Comparison of ENCODE assay signal across 18 cellular contexts in the genomic region with DNA sequence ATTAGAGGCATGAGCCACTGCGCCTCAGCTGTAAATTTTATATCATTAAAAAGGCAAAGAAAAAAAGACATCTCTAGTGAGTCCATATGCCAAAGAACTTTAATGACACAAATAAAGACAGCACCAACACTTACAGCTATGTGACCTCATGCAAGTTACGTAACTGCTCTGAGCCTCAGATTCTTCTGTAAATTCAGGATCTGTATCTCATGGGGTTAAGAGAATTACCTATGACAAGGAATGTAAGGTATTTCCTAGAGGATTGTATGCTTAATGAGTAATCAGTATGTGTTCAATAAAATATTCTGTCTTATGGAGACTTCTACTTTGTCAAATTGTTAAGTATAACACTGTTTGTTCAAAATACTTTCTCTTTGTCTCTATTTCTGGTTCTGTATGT.
A peak's percentile ranks its signal among the peaks of the same experiment; 100 is the strongest.
DNase-seq lines count a peak whose midpoint lies in the region; ATAC-seq, FAIRE-seq and TF ChIP-seq lines count a peak whose summit lies in the region.
"Had no signal": no experiment of that assay in that cellular context is flagged by ENCODE, and none has a peak within 500 bp of the region (broad histone marks: within the 10 kb centered on the region; RNA-seq: fewer than 3 reads in every experiment).

No MANE protein-coding gene starts in this region.

- BruUV-seq in MCF 10A (replicated peaks; lab: Mats Ljungman, UMichigan) = no TSS peak
- no TSS peak for BruUV-seq in mammary epithelial cell (replicated peaks; lab: Mats Ljungman, UMichigan)
- BruUV-seq in Calu3 (replicated peaks; lab: Mats Ljungman, UMichigan) = no TSS peak

- H3K4me1 ChIP-seq in breast epithelium (no peaks in the 10 kb centered on the region), mammary epithelial cell (ENCODE audit: insufficient read depth, low read length) (peaks cover 14% of the 10 kb centered on the region), foreskin keratinocyte (peaks cover 5% of the 10 kb centered on the region)
- H3K4me1 ChIP-seq: BLaER1 treated with 17β-estradiol and CSF1 and Interleukin-3, amounts not matched to agents 10 nM and 100 nM had no signal

- H3K4me3 Mint-ChIP-seq in MCF 10A (ENCODE audit: unreplicated experiment) (no peak overlapping the region), Calu3 (ENCODE audit: low read depth, unreplicated experiment) (no peak overlapping the region)

- ATAC-seq in foreskin keratinocyte = no peak
- ATAC-seq: GM12878, K562 had no signal

- intact Hi-C loops in MCF 10A (cut with micrococcal nuclease) (no loop called here), breast epithelium (cut with DNase I; ENCODE audit: low total_unique reads) (no loop called here), mammary epithelial cell (cut with micrococcal nuclease) (no loop called here), Calu3 (cut with micrococcal nuclease; ENCODE audit: unreplicated experiment) (no loop called here)

- H3K4me1 Mint-ChIP-seq in MCF 10A (ENCODE audit: insufficient read depth, unreplicated experiment) (peaks cover 7% of the 10 kb centered on the region), Calu3 (ENCODE audit: low read depth, unreplicated experiment) (no peaks in the 10 kb centered on the region)

- in situ Hi-C loops in mammary epithelial cell (cut with MboI; ENCODE audit: low sequenced_read_pairs in 2 of 2) = no loop called here
- in situ Hi-C loops in KBM-7 (cut with MboI; ENCODE audit: low pct_unique_long_range_greater_than_20kb, low sequenced_read_pairs) = no loop called here

- H3K4me2 ChIP-seq in mammary epithelial cell (ENCODE audit: insufficient read depth, low read depth, low read length) = peak overlapping the region; percentile 16
- H3K4me2 ChIP-seq: BLaER1 treated with 17β-estradiol and CSF1 and Interleukin-3, amounts not matched to agents 10 nM and 100 nM had no signal

- no peaks in the 10 kb centered on the region for H3K9me3 ChIP-seq in breast epithelium
- no peaks in the 10 kb centered on the region for H3K9me3 ChIP-seq in mammary epithelial cell (replicated peaks; ENCODE audit: insufficient read depth, low read length)
- H3K9me3 ChIP-seq: MG63 had no signal

- H3K27me3 Mint-ChIP-seq in MCF 10A (ENCODE audit: insufficient read depth, unreplicated experiment) = no peaks in the 10 kb centered on the region
- no peaks in the 10 kb centered on the region for H3K27me3 Mint-ChIP-seq in Calu3 (ENCODE audit: unreplicated experiment)

- TF ChIP-seq CTCF in MCF 10A (IDR thresholded peaks at IDR 0.05; ENCODE audit: unreplicated experiment) (no peak), breast epithelium (IDR thresholded peaks at IDR 0.05) (no peak), mammary epithelial cell (conservative IDR thresholded peaks at IDR 0.05 in 1 of 2, IDR thresholded peaks at IDR 0.05 in 1 of 2; ENCODE audit: extremely low read depth in 1 of 2, insufficient read depth in 1 of 2, low read depth in 1 of 2, low read length in 2 of 2) (no peak), foreskin keratinocyte (conservative IDR thresholded peaks at IDR 0.05) (no peak), Calu3 (IDR thresholded peaks at IDR 0.05; ENCODE audit: unreplicated experiment) (no peak)

- dilution Hi-C loops in mammary epithelial cell (cut with HindIII; ENCODE audit: low sequenced_read_pairs) = no loop called here

- POLR2A ChIA-PET in MCF 10A (lab: Yijun Ruan, JAX) = interaction anchor here (0.6 kb wide), 1 partner anchor 260 kb away, joined by 3 read pairs; no protein-coding TSS in a partner anchor

- no peak for TF ChIP-seq POLR2A in breast epithelium (IDR thresholded peaks at IDR 0.05)

- no peaks in the 10 kb centered on the region for H4K20me1 ChIP-seq in mammary epithelial cell (ENCODE audit: insufficient read depth, low read length)
- H4K20me1 ChIP-seq: BLaER1 treated with 17β-estradiol and CSF1 and Interleukin-3, amounts not matched to agents 10 nM and 100 nM had no signal

- H3K79me2 ChIP-seq in mammary epithelial cell (ENCODE audit: insufficient read depth, low read length) = no peaks in the 10 kb centered on the region

- 81% methylated on average over 2 of the region's 2 CpGs for WGBS in mammary epithelial cell (ENCODE audit: low coverage, missing lambda C conversion rate)

- H3K4me3 ChIP-seq in breast epithelium (no peak overlapping the region), mammary epithelial cell (replicated peaks in 1 of 3; ENCODE audit: insufficient read depth in 1 of 3, low read depth in 2 of 3, low read length in 3 of 3) (no peak overlapping the region)
- H3K4me3 ChIP-seq: BLaER1 treated with 17β-estradiol and CSF1 and Interleukin-3, amounts not matched to agents 10 nM and 100 nM; GM12878; K562; MG63 had no signal

- H3K36me3 Mint-ChIP-seq in MCF 10A (ENCODE audit: insufficient read depth, unreplicated experiment) (no peaks in the 10 kb centered on the region), Calu3 (ENCODE audit: insufficient read depth, unreplicated experiment) (no peaks in the 10 kb centered on the region)

- H3K27me3 ChIP-seq in breast epithelium (no peaks in the 10 kb centered on the region), mammary epithelial cell (ENCODE audit: insufficient read depth, low read length) (no peaks in the 10 kb centered on the region), foreskin keratinocyte (no peaks in the 10 kb centered on the region)
- H3K27me3 ChIP-seq: BLaER1 treated with 17β-estradiol and CSF1 and Interleukin-3, amounts not matched to agents 10 nM and 100 nM; MG63 had no signal

- FAIRE-seq in urothelium cell line (lab: Jason Lieb, UNC) = peak; percentile 42
- FAIRE-seq: GM12878, GM18507, K562, RCC 7860 had no signal

- peak; percentile 16 for DNase-seq in MCF 10A (ENCODE audit: unreplicated experiment)
- no peak for DNase-seq in breast epithelium (ENCODE audit: low spot score in 2 of 2)
- peak; percentile 69 for DNase-seq in mammary epithelial cell
- peak; percentile 61 to 76 for DNase-seq in foreskin keratinocyte
- no peak for DNase-seq in urothelium cell line (ENCODE audit: low spot score)
- no peak for DNase-seq in activated CD4-positive, CD25-positive, alpha-beta regulatory T cell treated with anti-CD3 and anti-CD28 coated beads, Interleukin-2, amount 50 U/mL, for 72 hours
- no peak for DNase-seq in Calu3
- DNase-seq in KBM-7 = no peak
- DNase-seq: MG63, NCI-H1092 treated with DMSO at 0.1 percent for 48 hours, NCI-H1694, NCI-H510A had no signal

- CTCF ChIA-PET in MCF 10A (lab: Yijun Ruan, JAX) = no interaction called here
- CTCF ChIA-PET in mammary epithelial cell (lab: Charles Lee; ENCODE audit: low non-redundant PET) = no interaction called here
- CTCF ChIA-PET in Calu3 (lab: Charles Lee) = no interaction called here

- no peak overlapping the region for H3K27ac ChIP-seq in breast epithelium
- no peak overlapping the region for H3K27ac ChIP-seq in mammary epithelial cell (ENCODE audit: insufficient read depth, low read depth, low read length)
- no peak overlapping the region for H3K27ac ChIP-seq in foreskin keratinocyte
- H3K27ac ChIP-seq: 22Rv1; BLaER1 treated with 17β-estradiol and CSF1 and Interleukin-3, amounts not matched to agents 10 nM and 100 nM had no signal

- no peak overlapping the region for H3K9ac ChIP-seq in mammary epithelial cell (ENCODE audit: insufficient read depth, low read length)
- H3K9ac ChIP-seq: BLaER1 treated with 17β-estradiol and CSF1 and Interleukin-3, amounts not matched to agents 10 nM and 100 nM had no signal

- H3K9me3 Mint-ChIP-seq in MCF 10A (ENCODE audit: unreplicated experiment) (peaks cover 14% of the 10 kb centered on the region), Calu3 (ENCODE audit: low read depth, unreplicated experiment) (peaks cover 26% of the 10 kb centered on the region)

- no peak overlapping the region for H2AFZ ChIP-seq in mammary epithelial cell (ENCODE audit: low read depth, low read length)

- no peaks in the 10 kb centered on the region for H3K36me3 ChIP-seq in breast epithelium
- no peaks in the 10 kb centered on the region for H3K36me3 ChIP-seq in mammary epithelial cell (ENCODE audit: insufficient read depth, low read length)
- H3K36me3 ChIP-seq: BLaER1 treated with 17β-estradiol and CSF1 and Interleukin-3, amounts not matched to agents 10 nM and 100 nM; MG63 had no signal

- no peak overlapping the region for H3K27ac Mint-ChIP-seq in MCF 10A (ENCODE audit: low read depth, unreplicated experiment)
- H3K27ac Mint-ChIP-seq in Calu3 (ENCODE audit: unreplicated experiment) = no peak overlapping the region

Comparison
In these comparisons a context has a peak if more than half of its experiments do, and no peak if none do; other contexts are left out.
1. DNase-seq: peak in MCF 10A (single experiment), mammary epithelial cell (single experiment) and foreskin keratinocyte (2 of 2); none in breast epithelium (0 of 2), urothelium cell line (single experiment), activated CD4-positive, CD25-positive, alpha-beta regulatory T cell treated with anti-CD3 and anti-CD28 coated beads, Interleukin-2, amount 50 U/mL, for 72 hours (single experiment), Calu3 (single experiment) and KBM-7 (single experiment).